7 cellular contexts compared by ENCODE assay signal in the genomic region with DNA sequence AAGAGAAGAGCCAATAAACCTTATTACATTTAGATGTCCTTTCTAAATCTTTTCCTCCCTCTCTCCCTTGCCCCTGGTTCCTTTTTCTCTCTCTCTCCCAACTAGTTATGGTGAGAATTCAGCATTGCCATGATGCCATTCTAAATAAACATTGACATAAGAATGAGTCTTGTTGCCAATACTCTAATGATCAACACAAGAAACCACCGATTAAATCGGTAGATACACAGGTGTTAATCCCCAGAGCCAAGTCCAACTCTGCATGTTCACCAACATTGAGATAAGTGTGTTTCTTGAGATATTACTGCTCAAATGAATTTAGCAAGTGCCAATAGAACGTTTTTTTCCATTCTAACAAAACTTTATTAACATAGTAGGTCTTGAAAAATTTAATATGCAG.
"Had no signal": no experiment of that assay in that cellular context is flagged by ENCODE, and none has a peak within 500 bp of the region (broad histone marks: within the 10 kb centered on the region; RNA-seq: fewer than 3 reads in every experiment).

No MANE protein-coding gene starts in this region.

- H3K4me1 ChIP-seq: HAP-1 had no signal

- H3K27ac ChIP-seq: GM23248, HL-60 had no signal

- H3K9me3 ChIP-seq: HAP-1 had no signal

- H3K36me3 ChIP-seq: HAP-1 had no signal

- H3K4me3 ChIP-seq: GM23248, HAP-1 had no signal

- DNase-seq: GM23248, GOT3, H7, HFFc6, KBM-7 had no signal

- H2AFZ ChIP-seq: GM23248 had no signal
